13 cellular contexts compared by ENCODE assay signal in genomic region chr17:57215317-57215716, GRCh38. TPM values are rescaled to one million over a fixed set of nuclear protein-coding genes. Genes with fewer than 3 reads are reported as not detected.
DNase-seq lines count a peak whose midpoint lies in the region; ATAC-seq and TF ChIP-seq lines count a peak whose summit lies in the region.
"Had no signal": no experiment of that assay in that cellular context is flagged by ENCODE, and none has a peak within 500 bp of the region (broad histone marks: within the 10 kb centered on the region; RNA-seq: fewer than 3 reads in every experiment).

No MANE protein-coding gene starts in this region.

- no peak overlapping the region for H3K27ac Mint-ChIP-seq in CD4-positive, alpha-beta memory T cell
- H3K27ac Mint-ChIP-seq: type B pancreatic cell had no signal

- BruUV-seq in PC-9 (replicated peaks; lab: Mats Ljungman, UMichigan) = no TSS peak

- H2AK5ac ChIP-seq in mesenchymal stem cell (ENCODE audit: low read length, severe bottlenecking) = no peak overlapping the region

- H3K4me1 ChIP-seq in PC-9 (replicated peaks; ENCODE audit: insufficient read depth) = 0 out of 2 replicates have a peak, but pooled peaks cover 10% of the 10 kb centered on the region
- no peaks in the 10 kb centered on the region for H3K4me1 ChIP-seq in mesenchymal stem cell (ENCODE audit: control insufficient read depth, insufficient read depth, low read depth, low read length)
- H3K4me1 ChIP-seq in CD4-positive, alpha-beta memory T cell (ENCODE audit: insufficient read depth, low read length) = no peaks in the 10 kb centered on the region
- H3K4me1 ChIP-seq in lower lobe of right lung = no peaks in the 10 kb centered on the region

- no peak overlapping the region for H3K9ac ChIP-seq in mesenchymal stem cell (ENCODE audit: low read length)

- H3K9me3 ChIP-seq in PC-9 (ENCODE audit: insufficient read depth, low read depth) = no peaks in the 10 kb centered on the region
- peaks cover 3% of the 10 kb centered on the region for H3K9me3 ChIP-seq in mesenchymal stem cell (ENCODE audit: control insufficient read depth, low read length)
- no peaks in the 10 kb centered on the region for H3K9me3 ChIP-seq in CD4-positive, alpha-beta memory T cell (ENCODE audit: control insufficient read depth in 1 of 2, low read length in 2 of 2)
- H3K9me3 ChIP-seq in lower lobe of right lung = no peaks in the 10 kb centered on the region

- no peak overlapping the region for H3K4ac ChIP-seq in mesenchymal stem cell (ENCODE audit: low read depth in 1 of 2, low read length in 2 of 2)

- no peak overlapping the region for H3K14ac ChIP-seq in mesenchymal stem cell (ENCODE audit: low read length in 2 of 2)

- H3K4me2 ChIP-seq in PC-9 = peak overlapping the region; percentile 24
- H3K4me2 ChIP-seq in mesenchymal stem cell (ENCODE audit: low read length, poor library complexity, severe bottlenecking) = no peak overlapping the region

- CTCF ChIA-PET in PC-9 (lab: Charles Lee) = no interaction called here
- CTCF ChIA-PET in CD4-positive, alpha-beta memory T cell (lab: Charles Lee; ENCODE audit: partially characterized antibody) = no interaction called here

- no peaks in the 10 kb centered on the region for H3K36me3 ChIP-seq in PC-9 (ENCODE audit: low read depth)
- H3K36me3 ChIP-seq in mesenchymal stem cell (ENCODE audit: control insufficient read depth in 1 of 2, insufficient read depth in 2 of 2, low read depth in 1 of 2, low read length in 2 of 2) = no peaks in the 10 kb centered on the region
- no peaks in the 10 kb centered on the region for H3K36me3 ChIP-seq in CD4-positive, alpha-beta memory T cell (ENCODE audit: insufficient read depth, low read length)
- H3K36me3 ChIP-seq in lower lobe of right lung = no peaks in the 10 kb centered on the region
- H3K36me3 ChIP-seq: SJCRH30 had no signal

- DNase-seq in PC-9 = peak; percentile 15 to 58
- DNase-seq in dermis microvascular lymphatic vessel endothelial cell (ENCODE audit: low read depth in 2 of 2) = peak; percentile 5 to 85
- peak; percentile 12 for DNase-seq in mesenchymal stem cell
- DNase-seq in CD4-positive, alpha-beta memory T cell = no peak
- no peak for DNase-seq in LoVo (ENCODE audit: low spot score)
- no peak for DNase-seq in lower lobe of right lung
- DNase-seq: activated naive CD4-positive, alpha-beta T cell treated with Interleukin-2 at 50 U/mL for 16 hours; SJCRH30; stimulated activated CD8-positive, alpha-beta memory T cell treated with anti-CD3 and anti-CD28 coated beads, Interleukin-4, amount 100 ng/mL, for 48 hours had no signal

- no peak overlapping the region for H2BK120ac ChIP-seq in mesenchymal stem cell (ENCODE audit: low read depth, low read length)

- H3K27ac ChIP-seq in C4-2B (peak overlapping the region; percentile 71; the same call in 1 of the 2 replicates), PC-9 (no peak overlapping the region), mesenchymal stem cell (ENCODE audit: low read length, poor library complexity, severe bottlenecking) (no peak overlapping the region), lower lobe of right lung (no peak overlapping the region)
- no peak overlapping the region for H3K27ac ChIP-seq in CD4-positive, alpha-beta memory T cell (ENCODE audit: low read depth, low read length)
- H3K27ac ChIP-seq: SJCRH30 had no signal

- no peak overlapping the region for H3K23ac ChIP-seq in mesenchymal stem cell (ENCODE audit: low read length in 2 of 2)

- no peak overlapping the region for H4K91ac ChIP-seq in mesenchymal stem cell (ENCODE audit: low read length)

- H3K79me2 ChIP-seq in PC-9 (ENCODE audit: low read depth) = no peaks in the 10 kb centered on the region

- no peaks in the 10 kb centered on the region for H3K9me2 ChIP-seq in PC-9 (ENCODE audit: insufficient read depth)

- no peaks in the 10 kb centered on the region for H3K36me3 Mint-ChIP-seq in CD4-positive, alpha-beta memory T cell
- H3K36me3 Mint-ChIP-seq: type B pancreatic cell had no signal

- no peak overlapping the region for H2BK12ac ChIP-seq in mesenchymal stem cell (ENCODE audit: low read length in 2 of 2)

- H3K4me3 ChIP-seq in PC-9 (no peak overlapping the region; the same call in 1 of the 2 replicates), mesenchymal stem cell (ENCODE audit: insufficient read depth in 1 of 2, low read depth in 1 of 2, low read length in 2 of 2) (no peak overlapping the region), lower lobe of right lung (no peak overlapping the region)
- H3K4me3 ChIP-seq in CD4-positive, alpha-beta memory T cell (ENCODE audit: low read length in 2 of 2) = no peak overlapping the region
- H3K4me3 ChIP-seq: SJCRH30 had no signal

- TF ChIP-seq CTCF in C4-2B (conservative IDR thresholded peaks at IDR 0.05) = no peak
- TF ChIP-seq CTCF in PC-9 (conservative IDR thresholded peaks at IDR 0.05) = no peak
- no peak for TF ChIP-seq CTCF in lower lobe of right lung (IDR thresholded peaks at IDR 0.05)

- H4K20me1 ChIP-seq in PC-9 (ENCODE audit: insufficient read depth) = no peaks in the 10 kb centered on the region

- peaks cover 20 to 31% of the 10 kb centered on the region in 2 donors for H3K27me3 Mint-ChIP-seq in CD4-positive, alpha-beta memory T cell

- H3K79me1 ChIP-seq in mesenchymal stem cell (replicated peaks; ENCODE audit: low read length, poor library complexity, severe bottlenecking) = no peaks in the 10 kb centered on the region

- no peaks in the 10 kb centered on the region for H3F3A ChIP-seq in PC-9 (ENCODE audit: insufficient read depth, low read depth)

- H3K4me3 Mint-ChIP-seq in CD4-positive, alpha-beta memory T cell = no peak overlapping the region
- H3K4me3 Mint-ChIP-seq: central memory CD8-positive, alpha-beta T cell; type B pancreatic cell had no signal

- no peak overlapping the region for H4K8ac ChIP-seq in mesenchymal stem cell (ENCODE audit: low read length)

- H2BK5ac ChIP-seq in mesenchymal stem cell (ENCODE audit: low read depth, low read length, poor library complexity, severe bottlenecking) = no peak overlapping the region

- intact Hi-C loops in PC-9 (cut with micrococcal nuclease; ENCODE audit: unreplicated experiment) (no loop called here), lower lobe of right lung (cut with DNase I) (no loop called here)
- intact Hi-C loops in CD4-positive, alpha-beta memory T cell (cut with micrococcal nuclease) = no loop called here

- POLR2A ChIA-PET in PC-9 (lab: Charles Lee; ENCODE audit: unreplicated experiment) = interaction anchor here (0.6 kb wide), 1 partner anchor 1417 kb away, joined by 4 read pairs; no protein-coding TSS in a partner anchor
- POLR2A ChIA-PET in CD4-positive, alpha-beta memory T cell (lab: Charles Lee; ENCODE audit: partially characterized antibody) = no interaction called here

- WGBS in mesenchymal stem cell = 89% methylated on average over 5 of the region's 8 CpGs

- H3K4me1 Mint-ChIP-seq in CD4-positive, alpha-beta memory T cell = peaks cover 0 to 4% (median under 1%) of the 10 kb centered on the region in 4 donors
- H3K4me1 Mint-ChIP-seq: central memory CD8-positive, alpha-beta T cell had no signal

- H2BK15ac ChIP-seq in mesenchymal stem cell (ENCODE audit: low read depth, poor library complexity, severe bottlenecking) = no peak overlapping the region

- ATAC-seq in lower lobe of right lung = no peak
- no peak for ATAC-seq in HG03039 (IDR thresholded peaks at IDR 0.05; ENCODE audit: unreplicated experiment)

- H2AFZ ChIP-seq in PC-9 (no peak overlapping the region), mesenchymal stem cell (ENCODE audit: low read depth, low read length) (no peak overlapping the region)

- peaks cover 0 to 3% (median 0%) of the 10 kb centered on the region in 8 donors for H3K9me3 Mint-ChIP-seq in CD4-positive, alpha-beta memory T cell
- H3K9me3 Mint-ChIP-seq: central memory CD8-positive, alpha-beta T cell; type B pancreatic cell had no signal

- H3K18ac ChIP-seq in mesenchymal stem cell (ENCODE audit: low read depth in 1 of 2, low read length in 2 of 2) = no peak overlapping the region

- H3K27me3 ChIP-seq in PC-9 (ENCODE audit: insufficient read depth, low read depth) (no peaks in the 10 kb centered on the region), mesenchymal stem cell (ENCODE audit: control insufficient read depth in 1 of 2, insufficient read depth in 1 of 2, low read length in 2 of 2) (peaks cover 0 to 15% of the 10 kb centered on the region in 2 experiments), lower lobe of right lung (ENCODE audit: low read depth) (no peaks in the 10 kb centered on the region)
- no peaks in the 10 kb centered on the region for H3K27me3 ChIP-seq in CD4-positive, alpha-beta memory T cell (ENCODE audit: insufficient read depth, low read length)
- H3K27me3 ChIP-seq: SJCRH30 had no signal

RNA-seq across cellular contexts. Expression of gene MSI2, which starts 41.0 kb away (rescaled TPM):
- total RNA-seq in PC-9 (2021) (11.8 and 15.7 TPM in 2 replicates), dermis microvascular lymphatic vessel endothelial cell (7.3 and 7.4 TPM in 2 replicates), lower lobe of right lung (43.9 TPM)
- polyA plus RNA-seq in mesenchymal stem cell (2013, experiment 1 of 2) = 21.7 TPM
- 22.6 TPM for polyA plus RNA-seq in mesenchymal stem cell (2013, experiment 2 of 2)
- total RNA-seq in CD4-positive, alpha-beta memory T cell = 100 to 1,000 TPM; 107 to 110 TPM
- polyA plus RNA-seq in CD4-positive, alpha-beta memory T cell = 1 to 10 TPM; 2.1 to 4.0 TPM

Comparison
In these comparisons a context has a peak if more than half of its experiments do, and no peak if none do; other contexts are left out.
1. DNase-seq: peak in PC-9 (2 of 2), dermis microvascular lymphatic vessel endothelial cell (2 of 2) and mesenchymal stem cell (single experiment); none in CD4-positive, alpha-beta memory T cell (0 of 5), LoVo (single experiment) and lower lobe of right lung (single experiment).